In the genomic region with DNA sequence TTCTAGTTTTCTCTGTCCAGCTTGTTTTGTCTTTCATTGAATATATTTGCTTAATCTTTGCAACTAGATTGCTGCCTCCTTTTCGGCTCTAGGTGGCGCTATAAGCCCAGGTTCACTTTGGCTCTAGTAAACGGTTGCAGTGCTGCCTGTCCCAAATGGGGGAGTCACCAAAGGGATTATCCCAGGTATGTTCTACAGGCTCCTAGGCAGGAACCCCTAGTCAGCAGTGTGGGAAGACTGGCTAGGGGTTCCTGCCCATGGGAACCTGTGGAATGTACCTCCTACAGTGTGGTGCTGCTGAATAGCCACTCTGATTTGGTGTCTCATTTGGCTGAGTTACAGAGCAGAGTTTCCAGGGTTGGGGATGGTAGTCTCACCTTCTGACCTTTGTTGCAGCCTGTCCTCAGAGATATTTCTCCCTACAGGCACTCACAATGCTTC, we compare ENCODE assay signal across 8 cellular contexts.
DNase-seq lines count a peak whose midpoint lies in the region; TF ChIP-seq lines count a peak whose summit lies in the region.

No MANE protein-coding gene starts in this region.

- H3K27me3 ChIP-seq in brain microvascular endothelial cell (replicated peaks): no peaks in the 10 kb centered on the region
- H3K27me3 ChIP-seq in effector memory CD4-positive, alpha-beta T cell (replicated peaks; ENCODE audit: control insufficient read depth, insufficient read depth, low read length, poor library complexity, severe bottlenecking): no peaks in the 10 kb centered on the region

- no peaks in the 10 kb centered on the region for H3K36me3 ChIP-seq in brain microvascular endothelial cell (replicated peaks)
- H3K36me3 ChIP-seq in effector memory CD4-positive, alpha-beta T cell (ENCODE audit: control insufficient read depth, insufficient read depth, low read length): no peaks in the 10 kb centered on the region

- in situ Hi-C loops in brain microvascular endothelial cell (cut with HindIII; ENCODE audit: low pct_ligation_motif_present, low sequenced_read_pairs): no loop called here

- TF ChIP-seq CTCF in AG04449 (IDR thresholded peaks at IDR 0.05; ENCODE audit: insufficient read depth, low read length, missing control alignments) (peak; percentile 70), GM10248 (IDR thresholded peaks at IDR 0.05; ENCODE audit: control extremely low read depth, extremely low read depth, low read depth, missing control alignments) (peak; percentile 46), brain microvascular endothelial cell (IDR thresholded peaks at IDR 0.05; ENCODE audit: low read depth, low read length, missing control alignments) (peak; percentile 93)

- H3K4me3 ChIP-seq in AG04449 (ENCODE audit: low read depth, low read length) (no peak overlapping the region), brain microvascular endothelial cell (ENCODE audit: low read depth, low read length) (no peak overlapping the region)
- H3K4me3 ChIP-seq in effector memory CD4-positive, alpha-beta T cell (ENCODE audit: insufficient read depth, low read depth, low read length, poor library complexity, severe bottlenecking): no peak overlapping the region

- H3K9me3 ChIP-seq in effector memory CD4-positive, alpha-beta T cell (ENCODE audit: control insufficient read depth, low read length): peaks cover 7% of the 10 kb centered on the region

- POLR2A ChIA-PET in AG04449 (lab: Yijun Ruan, JAX): no interaction called here
- POLR2A ChIA-PET in GM10248 (lab: Yijun Ruan, JAX): no interaction called here

- no peak for DNase-seq in AG04449 (ENCODE audit: low read depth, low spot score)
- peak; percentile 40 for DNase-seq in GM10248 (ENCODE audit: extremely low spot score)
- peak; percentile 11 to 66 for DNase-seq in NCI-H524 (lab: John Stamatoyannopoulos, UW)
- peak; percentile 68 for DNase-seq in brain microvascular endothelial cell
- DNase-seq in mucosa of gallbladder (ENCODE audit: low spot score): peak; percentile 32
- DNase-seq in activated CD4-positive, CD25-positive, alpha-beta regulatory T cell (lab: John Stamatoyannopoulos, UW): no peak
- no peak for DNase-seq in effector memory CD4-positive, alpha-beta T cell
- no peak for DNase-seq in NCI-H1436 (lab: John Stamatoyannopoulos, UW)

- no peak overlapping the region for H3K27ac ChIP-seq in brain microvascular endothelial cell
- H3K27ac ChIP-seq in effector memory CD4-positive, alpha-beta T cell (ENCODE audit: insufficient read depth, low read length, poor library complexity, severe bottlenecking): no peak overlapping the region

- CTCF ChIA-PET in AG04449 (lab: Yijun Ruan, JAX): interaction anchor here (0.6 to 9.1 kb wide), 52 partner anchors 8 to 579 kb away, joined by 3 to 191 read pairs (median 5); a partner anchor contains a TSS
- CTCF ChIA-PET in GM10248 (lab: Yijun Ruan, JAX): interaction anchor here (0.6 to 6.4 kb wide), 23 partner anchors 8 to 363 kb away, joined by 3 to 32 read pairs (median 8); no protein-coding TSS in a partner anchor

- H3K4me1 ChIP-seq in effector memory CD4-positive, alpha-beta T cell (ENCODE audit: control insufficient read depth, insufficient read depth, low read length, poor library complexity, severe bottlenecking): no peaks in the 10 kb centered on the region

Comparison
In these comparisons a context has a peak if more than half of its experiments do, and no peak if none do; other contexts are left out.
1. DNase-seq: peak in GM10248 (single experiment), NCI-H524 (2 of 2), brain microvascular endothelial cell (single experiment) and mucosa of gallbladder (single experiment); none in AG04449 (single experiment), activated CD4-positive, CD25-positive, alpha-beta regulatory T cell (0 of 4), effector memory CD4-positive, alpha-beta T cell (0 of 3) and NCI-H1436 (single experiment).
2. Peak in every context shown above with its lines, with median percentiles within 50 percentile points of each other: CTCF ChIP-seq.